ENCODE assay signal across 11 cellular contexts in genomic region chr6:69816569-69816968, GRCh38. TPM values are rescaled to one million over a fixed set of nuclear protein-coding genes. Genes with fewer than 3 reads are reported as not detected.
DNase-seq lines count a peak whose midpoint lies in the region; ATAC-seq and TF ChIP-seq lines count a peak whose summit lies in the region.
"Had no signal": no experiment of that assay in that cellular context is flagged by ENCODE, and none has a peak within 500 bp of the region (broad histone marks: within the 10 kb centered on the region; RNA-seq: fewer than 3 reads in every experiment).

No MANE protein-coding gene starts in this region.

- in situ Hi-C loops in KBM-7 (cut with MboI; ENCODE audit: low pct_unique_long_range_greater_than_20kb, low sequenced_read_pairs), result no loop called here

- peak overlapping the region; percentile 91 to 99 (median 93) for H3K27ac Mint-ChIP-seq in CD4-positive, CD25-positive, alpha-beta regulatory T cell

- H3K9me3 ChIP-seq in CD4-positive, CD25-positive, alpha-beta regulatory T cell (ENCODE audit: control insufficient read depth in 2 of 2, low read length in 2 of 2), result no peaks in the 10 kb centered on the region
- H3K9me3 ChIP-seq in BE2C, result no peaks in the 10 kb centered on the region
- H3K9me3 ChIP-seq: esophagus muscularis mucosa had no signal

- no peaks in the 10 kb centered on the region for H3K36me3 Mint-ChIP-seq in CD4-positive, CD25-positive, alpha-beta regulatory T cell

- H3K4me1 ChIP-seq in CD4-positive, CD25-positive, alpha-beta regulatory T cell (ENCODE audit: control insufficient read depth, insufficient read depth, low read length, poor library complexity, severe bottlenecking), result peaks cover 41% of the 10 kb centered on the region
- H3K4me1 ChIP-seq in BE2C, result peaks cover 9% of the 10 kb centered on the region; the same call in 1 of the 2 replicates
- H3K4me1 ChIP-seq: esophagus muscularis mucosa had no signal

- peak overlapping the region; percentile 78 for H3K27ac ChIP-seq in CD4-positive, CD25-positive, alpha-beta regulatory T cell (ENCODE audit: insufficient read depth, low read length, poor library complexity, severe bottlenecking)
- H3K27ac ChIP-seq: esophagus muscularis mucosa had no signal

- H3K4me3 Mint-ChIP-seq in CD4-positive, CD25-positive, alpha-beta regulatory T cell, result peak overlapping the region; percentile 69 to 89 (median 83)

- H3K4me1 Mint-ChIP-seq in CD4-positive, CD25-positive, alpha-beta regulatory T cell, result peaks cover 35 to 55% (median 47%) of the 10 kb centered on the region in 4 donors

- H3K9me3 Mint-ChIP-seq in CD4-positive, CD25-positive, alpha-beta regulatory T cell, result peaks cover 0 to 1% (median 0%) of the 10 kb centered on the region in 7 donors

- no peaks in the 10 kb centered on the region for H3K27me3 ChIP-seq in CD4-positive, CD25-positive, alpha-beta regulatory T cell (ENCODE audit: control insufficient read depth, insufficient read depth, low read length)
- H3K27me3 ChIP-seq in BE2C, result no peaks in the 10 kb centered on the region
- H3K27me3 ChIP-seq: esophagus muscularis mucosa had no signal

- H3K27me3 Mint-ChIP-seq in CD4-positive, CD25-positive, alpha-beta regulatory T cell, result no peaks in the 10 kb centered on the region

- TF ChIP-seq CTCF in BE2C (IDR thresholded peaks at IDR 0.05; ENCODE audit: low read depth, low read length), result no peak

- peak in 1 of 2 donors; percentile 46 for ATAC-seq in CD4-positive, CD25-positive, alpha-beta regulatory T cell (ENCODE audit: low read depth in 2 of 2)
- peak; percentile 38 for ATAC-seq in GM19438 (IDR thresholded peaks at IDR 0.05; ENCODE audit: low read depth, unreplicated experiment)
- no peak for ATAC-seq in GM18520 (IDR thresholded peaks at IDR 0.05; ENCODE audit: unreplicated experiment)
- ATAC-seq: sciatic nerve had no signal

- peak in 1 of 3 donors; percentile 70 for DNase-seq in CD4-positive, CD25-positive, alpha-beta regulatory T cell
- DNase-seq in KBM-7, result peak; percentile 21
- peak; percentile 31 for DNase-seq in central memory CD4-positive, alpha-beta T cell
- DNase-seq in LoVo (ENCODE audit: low spot score), result no peak
- DNase-seq in BE2C, result no peak
- DNase-seq in OCI-M2 (lab: John Stamatoyannopoulos, UW; ENCODE audit: unreplicated experiment), result no peak
- DNase-seq: amniotic stem cell had no signal

- peak overlapping the region; percentile 83 for H3K4me3 ChIP-seq in CD4-positive, CD25-positive, alpha-beta regulatory T cell (ENCODE audit: low read depth, low read length)
- H3K4me3 ChIP-seq in BE2C (ENCODE audit: low read depth, low read length), result no peak overlapping the region
- H3K4me3 ChIP-seq: esophagus muscularis mucosa had no signal

- H3K36me3 ChIP-seq in CD4-positive, CD25-positive, alpha-beta regulatory T cell (ENCODE audit: control insufficient read depth, insufficient read depth, low read length), result no peaks in the 10 kb centered on the region
- no peaks in the 10 kb centered on the region for H3K36me3 ChIP-seq in BE2C
- H3K36me3 ChIP-seq: esophagus muscularis mucosa had no signal

RNA-seq across cellular contexts. Expression of gene LMBRD1, which starts 19.8 kb away (rescaled TPM):
- total RNA-seq in CD4-positive, CD25-positive, alpha-beta regulatory T cell, result 40.8 TPM
- polyA plus RNA-seq in CD4-positive, CD25-positive, alpha-beta regulatory T cell, result 10 to 100 TPM; 57.1 to 67.2 (median 59.8) TPM
- 18.4 TPM for polyA plus RNA-seq in BE2C (2012; ENCODE audit: insufficient read depth, insufficient read length, low read depth)

RNA-seq across cellular contexts. Expression of gene COL19A1, which starts 49.8 kb away (rescaled TPM):
- 0.17 TPM for total RNA-seq in CD4-positive, CD25-positive, alpha-beta regulatory T cell
- polyA plus RNA-seq in CD4-positive, CD25-positive, alpha-beta regulatory T cell, result not detected
- polyA plus RNA-seq in BE2C (2012; ENCODE audit: insufficient read depth, insufficient read length, low read depth), result 0.23 TPM

Comparison
In these comparisons a context has a peak if more than half of its experiments do, and no peak if none do; other contexts are left out.
1. DNase-seq: peak in KBM-7 (single experiment) and central memory CD4-positive, alpha-beta T cell (single experiment); none in LoVo (single experiment), BE2C (single experiment) and OCI-M2 (single experiment).